Comparison of ENCODE assay signal across 8 cellular contexts in the genomic region with DNA sequence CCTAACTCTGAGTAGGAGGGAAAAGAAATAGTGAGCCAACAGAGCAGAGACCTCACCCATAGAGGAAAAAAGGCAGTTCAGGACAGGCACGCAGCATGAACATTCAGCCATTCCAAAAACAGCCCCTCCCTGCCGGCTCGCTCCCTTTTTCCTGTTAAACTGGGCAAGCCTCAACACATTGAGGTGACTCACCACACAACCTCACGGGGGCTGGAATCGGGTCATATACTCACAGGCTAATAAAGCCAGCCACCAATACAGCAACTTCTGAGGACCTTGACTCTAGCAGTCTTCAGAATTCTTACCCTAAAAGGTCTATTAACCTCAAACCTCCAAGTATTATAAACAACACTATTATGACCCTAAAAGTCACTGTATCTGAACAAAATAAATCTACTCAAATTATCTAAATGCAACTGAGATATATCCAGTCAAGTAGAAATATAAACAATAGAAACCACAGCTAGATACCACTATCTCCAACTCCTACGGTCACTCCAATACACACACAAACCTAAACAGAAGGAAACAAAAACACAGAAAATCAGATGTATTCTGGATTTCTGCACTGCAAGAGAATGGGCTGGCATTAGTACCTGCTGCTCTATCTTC. TPM values are rescaled to one million over a fixed set of nuclear protein-coding genes. Genes with fewer than 3 reads are reported as not detected.
DNase-seq lines count a peak whose midpoint lies in the region; ATAC-seq and TF ChIP-seq lines count a peak whose summit lies in the region.

No MANE protein-coding gene starts in this region.

- intact Hi-C loops in ascending aorta (cut with DNase I) (loop anchor here (2.0 to 5.0 kb wide), 2 partner anchors 34 to 455 kb away; a partner anchor contains a TSS), stomach (cut with DNase I; ENCODE audit: low total_unique reads) (no loop called here)

- TF ChIP-seq EP300 in stomach (IDR thresholded peaks at IDR 0.05), result no peak

- peak overlapping the region; percentile 69 to 98 for H3K27ac ChIP-seq in ascending aorta
- H3K27ac ChIP-seq in stomach, result peak overlapping the region; percentile 52 to 99 (median 98)

- TF ChIP-seq POLR2A in stomach (IDR thresholded peaks at IDR 0.05), result no peak

- H3K4me1 ChIP-seq in ascending aorta (peaks cover 0 to 35% of the 10 kb centered on the region in 2 donors), stomach (peaks cover 52 to 68% (median 58%) of the 10 kb centered on the region in 4 donors)

- DNase-seq in HS-27A (ENCODE audit: low read depth) (peak; percentile 76), ascending aorta (ENCODE audit: low spot score in 2 of 2) (peak; percentile 73 to 95), iris pigment epithelial cell (ENCODE audit: low read depth) (peak; percentile 91), stomach (peak; percentile 73), T-helper 9 cell (no peak)

- H3K27me3 ChIP-seq in ascending aorta (no peaks in the 10 kb centered on the region), stomach (no peaks in the 10 kb centered on the region)

- TF ChIP-seq CTCF in ascending aorta (IDR thresholded peaks at IDR 0.05) (no peak), stomach (IDR thresholded peaks at IDR 0.05) (no peak)

- ATAC-seq in HG02642 (IDR thresholded peaks at IDR 0.05; ENCODE audit: poor library complexity, unreplicated experiment) (no peak), GM19397 (IDR thresholded peaks at IDR 0.05; ENCODE audit: unreplicated experiment) (no peak), GM18511 (IDR thresholded peaks at IDR 0.05; ENCODE audit: unreplicated experiment) (no peak)

- H3K4me3 ChIP-seq in ascending aorta (peak overlapping the region in 1 of 2 donors; percentile 23), stomach (peak overlapping the region in 2 of 4 donors; percentile 82 to 94)

- whole genome bisulfite sequencing in stomach, 5 donors, result 8 to 50% (median 26%) methylated on average over 6 of the region's 6 CpGs

- no peaks in the 10 kb centered on the region for H3K9me3 ChIP-seq in ascending aorta
- H3K9me3 ChIP-seq in stomach, result no peaks in the 10 kb centered on the region

- H3K36me3 ChIP-seq in ascending aorta (peaks cover 26 to 43% of the 10 kb centered on the region in 2 donors), stomach (peaks cover 35 to 44% (median 42%) of the 10 kb centered on the region in 4 donors)

RNA-seq across cellular contexts. Expression of a gene that starts 6.3 kb away (rescaled TPM):
- total RNA-seq in ascending aorta (326 TPM), stomach (100 to 1,000 TPM; 159 to 585 (median 324) TPM)
- polyA plus RNA-seq in stomach, result 100 to 1,000 TPM; 158 to 302 (median 214) TPM

RNA-seq across cellular contexts. Expression of a gene that starts 43.0 kb away (rescaled TPM):
- total RNA-seq in ascending aorta (0.21 TPM), stomach (10 to 100 TPM in 3 of 5 donors, 1 to 10 TPM in 2; 2.3 to 23.7 (median 12.0) TPM)
- 1 to 10 TPM; 2.5 to 4.4 (median 4.3) TPM for polyA plus RNA-seq in stomach
